ENCODE assay signal across 1 cellular context in the genomic region with DNA sequence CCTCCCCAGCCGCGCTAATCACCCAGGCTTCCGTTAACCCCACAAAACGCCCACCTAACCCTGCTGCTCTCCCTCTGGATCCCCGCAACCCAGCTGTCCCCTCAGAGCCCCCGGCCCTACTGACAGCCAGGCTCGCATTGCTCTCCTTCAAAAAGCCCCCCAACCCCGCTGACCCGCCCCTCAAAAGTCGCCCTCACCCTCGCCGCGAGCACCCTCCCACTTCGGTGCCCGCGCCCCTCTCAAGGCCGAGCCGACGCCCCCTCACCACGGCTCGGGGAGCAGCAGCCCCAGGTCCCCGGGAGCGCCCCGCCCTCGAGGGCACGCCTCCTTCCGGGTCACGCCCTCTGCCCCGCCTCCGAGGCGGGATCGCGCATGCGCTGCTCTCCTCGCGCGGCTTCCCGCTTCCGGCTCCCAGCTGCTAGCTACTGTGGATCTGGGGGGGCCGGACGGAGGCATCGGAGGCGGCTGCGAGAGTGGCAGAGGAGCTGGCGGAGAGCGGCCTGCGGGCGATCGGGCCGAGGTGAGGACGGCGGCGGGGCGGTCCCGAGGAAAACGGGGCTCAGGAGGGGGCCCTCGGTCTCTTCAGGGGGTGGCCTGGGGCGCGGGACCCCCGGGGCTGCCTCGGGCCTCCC.
TF ChIP-seq lines count a peak whose summit lies in the region.

No MANE protein-coding gene starts in this region.

TF ChIP-seq in HepG2, 621 proteins besides CTCF, POLR2A, EP300 and RAD21 (continued from another document and continues in another):
- no peak for TF ChIP-seq AGO2 (optimal IDR thresholded peaks at IDR 0.05; ENCODE audit: low read depth, low read length)
- TF ChIP-seq ETV5 (CRISPR knock-in tag; IDR thresholded peaks at IDR 0.05; ENCODE audit: borderline replicate concordance): peak; percentile 81
- peak; percentile 85; the same call in 1 of the 2 replicates for TF ChIP-seq ZNF501 (CRISPR knock-in tag; IDR thresholded peaks at IDR 0.05)
- no peak for TF ChIP-seq IKZF1 (IDR thresholded peaks at IDR 0.05)
- TF ChIP-seq KLF12 (CRISPR knock-in tag; IDR thresholded peaks at IDR 0.05; ENCODE audit: borderline replicate concordance): no peak
- TF ChIP-seq, protein P1, sequence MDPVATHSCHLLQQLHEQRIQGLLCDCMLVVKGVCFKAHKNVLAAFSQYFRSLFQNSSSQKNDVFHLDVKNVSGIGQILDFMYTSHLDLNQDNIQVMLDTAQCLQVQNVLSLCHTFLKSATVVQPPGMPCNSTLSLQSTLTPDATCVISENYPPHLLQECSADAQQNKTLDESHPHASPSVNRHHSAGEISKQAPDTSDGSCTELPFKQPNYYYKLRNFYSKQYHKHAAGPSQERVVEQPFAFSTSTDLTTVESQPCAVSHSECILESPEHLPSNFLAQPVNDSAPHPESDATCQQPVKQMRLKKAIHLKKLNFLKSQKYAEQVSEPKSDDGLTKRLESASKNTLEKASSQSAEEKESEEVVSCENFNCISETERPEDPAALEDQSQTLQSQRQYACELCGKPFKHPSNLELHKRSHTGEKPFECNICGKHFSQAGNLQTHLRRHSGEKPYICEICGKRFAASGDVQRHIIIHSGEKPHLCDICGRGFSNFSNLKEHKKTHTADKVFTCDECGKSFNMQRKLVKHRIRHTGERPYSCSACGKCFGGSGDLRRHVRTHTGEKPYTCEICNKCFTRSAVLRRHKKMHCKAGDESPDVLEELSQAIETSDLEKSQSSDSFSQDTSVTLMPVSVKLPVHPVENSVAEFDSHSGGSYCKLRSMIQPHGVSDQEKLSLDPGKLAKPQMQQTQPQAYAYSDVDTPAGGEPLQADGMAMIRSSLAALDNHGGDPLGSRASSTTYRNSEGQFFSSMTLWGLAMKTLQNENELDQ (CRISPR knock-in tag; IDR thresholded peaks at IDR 0.05; ENCODE audit: borderline replicate concordance): no peak
- TF ChIP-seq, protein P2, sequence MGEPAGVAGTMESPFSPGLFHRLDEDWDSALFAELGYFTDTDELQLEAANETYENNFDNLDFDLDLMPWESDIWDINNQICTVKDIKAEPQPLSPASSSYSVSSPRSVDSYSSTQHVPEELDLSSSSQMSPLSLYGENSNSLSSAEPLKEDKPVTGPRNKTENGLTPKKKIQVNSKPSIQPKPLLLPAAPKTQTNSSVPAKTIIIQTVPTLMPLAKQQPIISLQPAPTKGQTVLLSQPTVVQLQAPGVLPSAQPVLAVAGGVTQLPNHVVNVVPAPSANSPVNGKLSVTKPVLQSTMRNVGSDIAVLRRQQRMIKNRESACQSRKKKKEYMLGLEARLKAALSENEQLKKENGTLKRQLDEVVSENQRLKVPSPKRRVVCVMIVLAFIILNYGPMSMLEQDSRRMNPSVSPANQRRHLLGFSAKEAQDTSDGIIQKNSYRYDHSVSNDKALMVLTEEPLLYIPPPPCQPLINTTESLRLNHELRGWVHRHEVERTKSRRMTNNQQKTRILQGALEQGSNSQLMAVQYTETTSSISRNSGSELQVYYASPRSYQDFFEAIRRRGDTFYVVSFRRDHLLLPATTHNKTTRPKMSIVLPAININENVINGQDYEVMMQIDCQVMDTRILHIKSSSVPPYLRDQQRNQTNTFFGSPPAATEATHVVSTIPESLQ (CRISPR knock-in tag; conservative IDR thresholded peaks at IDR 0.05): no peak
- TF ChIP-seq SAFB2 (CRISPR knock-in tag; IDR thresholded peaks at IDR 0.05; ENCODE audit: borderline replicate concordance, low read depth): peak; percentile 35; the same call in 1 of the 2 replicates
- no peak for TF ChIP-seq JUND (CRISPR knock-in tag; IDR thresholded peaks at IDR 0.05)
- TF ChIP-seq, protein P3, sequence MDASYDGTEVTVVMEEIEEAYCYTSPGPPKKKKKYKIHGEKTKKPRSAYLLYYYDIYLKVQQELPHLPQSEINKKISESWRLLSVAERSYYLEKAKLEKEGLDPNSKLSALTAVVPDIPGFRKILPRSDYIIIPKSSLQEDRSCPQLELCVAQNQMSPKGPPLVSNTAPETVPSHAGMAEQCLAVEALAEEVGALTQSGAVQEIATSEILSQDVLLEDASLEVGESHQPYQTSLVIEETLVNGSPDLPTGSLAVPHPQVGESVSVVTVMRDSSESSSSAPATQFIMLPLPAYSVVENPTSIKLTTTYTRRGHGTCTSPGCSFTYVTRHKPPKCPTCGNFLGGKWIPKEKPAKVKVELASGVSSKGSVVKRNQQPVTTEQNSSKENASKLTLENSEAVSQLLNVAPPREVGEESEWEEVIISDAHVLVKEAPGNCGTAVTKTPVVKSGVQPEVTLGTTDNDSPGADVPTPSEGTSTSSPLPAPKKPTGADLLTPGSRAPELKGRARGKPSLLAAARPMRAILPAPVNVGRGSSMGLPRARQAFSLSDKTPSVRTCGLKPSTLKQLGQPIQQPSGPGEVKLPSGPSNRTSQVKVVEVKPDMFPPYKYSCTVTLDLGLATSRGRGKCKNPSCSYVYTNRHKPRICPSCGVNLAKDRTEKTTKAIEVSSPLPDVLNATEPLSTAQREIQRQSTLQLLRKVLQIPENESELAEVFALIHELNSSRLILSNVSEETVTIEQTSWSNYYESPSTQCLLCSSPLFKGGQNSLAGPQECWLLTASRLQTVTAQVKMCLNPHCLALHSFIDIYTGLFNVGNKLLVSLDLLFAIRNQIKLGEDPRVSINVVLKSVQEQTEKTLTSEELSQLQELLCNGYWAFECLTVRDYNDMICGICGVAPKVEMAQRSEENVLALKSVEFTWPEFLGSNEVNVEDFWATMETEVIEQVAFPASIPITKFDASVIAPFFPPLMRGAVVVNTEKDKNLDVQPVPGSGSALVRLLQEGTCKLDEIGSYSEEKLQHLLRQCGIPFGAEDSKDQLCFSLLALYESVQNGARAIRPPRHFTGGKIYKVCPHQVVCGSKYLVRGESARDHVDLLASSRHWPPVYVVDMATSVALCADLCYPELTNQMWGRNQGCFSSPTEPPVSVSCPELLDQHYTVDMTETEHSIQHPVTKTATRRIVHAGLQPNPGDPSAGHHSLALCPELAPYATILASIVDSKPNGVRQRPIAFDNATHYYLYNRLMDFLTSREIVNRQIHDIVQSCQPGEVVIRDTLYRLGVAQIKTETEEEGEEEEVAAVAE (CRISPR knock-in tag; IDR thresholded peaks at IDR 0.05; ENCODE audit: borderline replicate concordance): no peak
- TF ChIP-seq FOXK1 (CRISPR knock-in tag; IDR thresholded peaks at IDR 0.05; ENCODE audit: borderline replicate concordance, low read depth): peak; percentile 73; the same call in 1 of the 2 replicates
- no peak for TF ChIP-seq ZNF3 (CRISPR knock-in tag; IDR thresholded peaks at IDR 0.05)
- peak; percentile 81 for TF ChIP-seq PHF8 (CRISPR knock-in tag; IDR thresholded peaks at IDR 0.05)
- TF ChIP-seq, protein P4, sequence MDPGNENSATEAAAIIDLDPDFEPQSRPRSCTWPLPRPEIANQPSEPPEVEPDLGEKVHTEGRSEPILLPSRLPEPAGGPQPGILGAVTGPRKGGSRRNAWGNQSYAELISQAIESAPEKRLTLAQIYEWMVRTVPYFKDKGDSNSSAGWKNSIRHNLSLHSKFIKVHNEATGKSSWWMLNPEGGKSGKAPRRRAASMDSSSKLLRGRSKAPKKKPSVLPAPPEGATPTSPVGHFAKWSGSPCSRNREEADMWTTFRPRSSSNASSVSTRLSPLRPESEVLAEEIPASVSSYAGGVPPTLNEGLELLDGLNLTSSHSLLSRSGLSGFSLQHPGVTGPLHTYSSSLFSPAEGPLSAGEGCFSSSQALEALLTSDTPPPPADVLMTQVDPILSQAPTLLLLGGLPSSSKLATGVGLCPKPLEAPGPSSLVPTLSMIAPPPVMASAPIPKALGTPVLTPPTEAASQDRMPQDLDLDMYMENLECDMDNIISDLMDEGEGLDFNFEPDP (CRISPR knock-in tag; conservative IDR thresholded peaks at IDR 0.05): no peak
- TF ChIP-seq ZNF350 (CRISPR knock-in tag; IDR thresholded peaks at IDR 0.05; ENCODE audit: borderline replicate concordance, low read depth): peak; percentile 76; the same call in 1 of the 2 replicates
- no peak for TF ChIP-seq KDM6A (CRISPR knock-in tag; IDR thresholded peaks at IDR 0.05; ENCODE audit: low read depth)
- TF ChIP-seq, protein P5, sequence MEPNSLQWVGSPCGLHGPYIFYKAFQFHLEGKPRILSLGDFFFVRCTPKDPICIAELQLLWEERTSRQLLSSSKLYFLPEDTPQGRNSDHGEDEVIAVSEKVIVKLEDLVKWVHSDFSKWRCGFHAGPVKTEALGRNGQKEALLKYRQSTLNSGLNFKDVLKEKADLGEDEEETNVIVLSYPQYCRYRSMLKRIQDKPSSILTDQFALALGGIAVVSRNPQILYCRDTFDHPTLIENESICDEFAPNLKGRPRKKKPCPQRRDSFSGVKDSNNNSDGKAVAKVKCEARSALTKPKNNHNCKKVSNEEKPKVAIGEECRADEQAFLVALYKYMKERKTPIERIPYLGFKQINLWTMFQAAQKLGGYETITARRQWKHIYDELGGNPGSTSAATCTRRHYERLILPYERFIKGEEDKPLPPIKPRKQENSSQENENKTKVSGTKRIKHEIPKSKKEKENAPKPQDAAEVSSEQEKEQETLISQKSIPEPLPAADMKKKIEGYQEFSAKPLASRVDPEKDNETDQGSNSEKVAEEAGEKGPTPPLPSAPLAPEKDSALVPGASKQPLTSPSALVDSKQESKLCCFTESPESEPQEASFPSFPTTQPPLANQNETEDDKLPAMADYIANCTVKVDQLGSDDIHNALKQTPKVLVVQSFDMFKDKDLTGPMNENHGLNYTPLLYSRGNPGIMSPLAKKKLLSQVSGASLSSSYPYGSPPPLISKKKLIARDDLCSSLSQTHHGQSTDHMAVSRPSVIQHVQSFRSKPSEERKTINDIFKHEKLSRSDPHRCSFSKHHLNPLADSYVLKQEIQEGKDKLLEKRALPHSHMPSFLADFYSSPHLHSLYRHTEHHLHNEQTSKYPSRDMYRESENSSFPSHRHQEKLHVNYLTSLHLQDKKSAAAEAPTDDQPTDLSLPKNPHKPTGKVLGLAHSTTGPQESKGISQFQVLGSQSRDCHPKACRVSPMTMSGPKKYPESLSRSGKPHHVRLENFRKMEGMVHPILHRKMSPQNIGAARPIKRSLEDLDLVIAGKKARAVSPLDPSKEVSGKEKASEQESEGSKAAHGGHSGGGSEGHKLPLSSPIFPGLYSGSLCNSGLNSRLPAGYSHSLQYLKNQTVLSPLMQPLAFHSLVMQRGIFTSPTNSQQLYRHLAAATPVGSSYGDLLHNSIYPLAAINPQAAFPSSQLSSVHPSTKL (CRISPR knock-in tag; IDR thresholded peaks at IDR 0.05): peak; percentile 29; the same call in 1 of the 2 replicates
- TF ChIP-seq ZSCAN20 (CRISPR knock-in tag; IDR thresholded peaks at IDR 0.05; ENCODE audit: borderline replicate concordance): no peak
- TF ChIP-seq ZNF230 (CRISPR knock-in tag; IDR thresholded peaks at IDR 0.05): no peak
- peak; percentile 63; the same call in 1 of the 2 replicates for TF ChIP-seq ZNF607 (CRISPR knock-in tag; IDR thresholded peaks at IDR 0.05; ENCODE audit: borderline replicate concordance)
- TF ChIP-seq JDP2 (CRISPR knock-in tag; IDR thresholded peaks at IDR 0.05; ENCODE audit: borderline replicate concordance): no peak
- TF ChIP-seq ZNF547 (CRISPR knock-in tag; IDR thresholded peaks at IDR 0.05): no peak
- no peak for TF ChIP-seq KLF6 (CRISPR knock-in tag; IDR thresholded peaks at IDR 0.05)
- TF ChIP-seq ZNF282 (IDR thresholded peaks at IDR 0.05; ENCODE audit: partially characterized antibody): no peak
- TF ChIP-seq ZNF879 (CRISPR knock-in tag; IDR thresholded peaks at IDR 0.05): no peak
- no peak for TF ChIP-seq STAG1 (CRISPR knock-in tag; IDR thresholded peaks at IDR 0.05)
- no peak for TF ChIP-seq HNRNPL (IDR thresholded peaks at IDR 0.05; ENCODE audit: low read depth, low read length)
- TF ChIP-seq KDM4B (CRISPR knock-in tag; IDR thresholded peaks at IDR 0.05): peak; percentile 49; the same call in 1 of the 2 replicates
- peak; percentile 97 for TF ChIP-seq SP5 (CRISPR knock-in tag; IDR thresholded peaks at IDR 0.05; ENCODE audit: borderline replicate concordance, low read depth)
- TF ChIP-seq TARDBP (CRISPR knock-in tag; IDR thresholded peaks at IDR 0.05): peak; percentile 19; the same call in 1 of the 2 replicates
- peak; percentile 72 for TF ChIP-seq POLR2AphosphoS5 (IDR thresholded peaks at IDR 0.05; ENCODE audit: low read depth, low read length)
- TF ChIP-seq, protein P6, sequence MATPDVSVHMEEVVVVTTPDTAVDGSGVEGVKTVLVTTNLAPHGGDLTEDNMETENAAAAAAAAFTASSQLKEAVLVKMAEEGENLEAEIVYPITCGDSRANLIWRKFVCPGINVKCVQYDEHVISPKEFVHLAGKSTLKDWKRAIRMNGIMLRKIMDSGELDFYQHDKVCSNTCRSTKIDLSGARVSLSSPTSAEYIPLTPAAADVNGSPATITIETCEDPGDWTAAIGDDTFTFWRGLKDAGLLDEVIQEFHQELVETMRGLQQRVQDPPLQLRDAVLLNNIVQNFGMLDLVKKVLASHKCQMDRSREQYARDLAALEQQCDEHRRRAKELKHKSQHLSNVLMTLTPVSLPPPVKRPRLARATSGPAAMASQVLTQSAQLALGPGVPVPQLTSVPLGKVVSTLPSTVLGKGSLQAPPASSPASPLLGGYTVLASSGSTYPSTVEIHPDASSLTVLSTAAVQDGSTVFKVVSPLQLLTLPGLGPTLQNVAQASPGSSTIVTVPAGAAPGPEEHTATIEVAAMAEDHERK (CRISPR knock-in tag; IDR thresholded peaks at IDR 0.05; ENCODE audit: low read depth): no peak
- no peak for TF ChIP-seq TBP (CRISPR knock-in tag; IDR thresholded peaks at IDR 0.05)
- no peak for TF ChIP-seq ZNF138 (CRISPR knock-in tag; IDR thresholded peaks at IDR 0.05; ENCODE audit: low read depth)
- no peak; the same call in 1 of the 2 replicates for TF ChIP-seq ZNF205 (CRISPR knock-in tag; IDR thresholded peaks at IDR 0.05)
- no peak for TF ChIP-seq SMC3 (IDR thresholded peaks at IDR 0.05; ENCODE audit: low read length)
- TF ChIP-seq SAP130 (CRISPR knock-in tag; IDR thresholded peaks at IDR 0.05; ENCODE audit: low read depth): peak; percentile 95
- no peak for TF ChIP-seq CBX2 (IDR thresholded peaks at IDR 0.05; ENCODE audit: low read depth, low read length)
- TF ChIP-seq CBX2 (CRISPR knock-in tag; IDR thresholded peaks at IDR 0.05; ENCODE audit: low read depth): no peak
- peak; percentile 67 for TF ChIP-seq DR1 (CRISPR knock-in tag; IDR thresholded peaks at IDR 0.05)
- no peak for TF ChIP-seq ZNF678 (CRISPR knock-in tag; IDR thresholded peaks at IDR 0.05)
- TF ChIP-seq TCF7 (IDR thresholded peaks at IDR 0.05; ENCODE audit: low read depth): no peak
- TF ChIP-seq, protein P7, sequence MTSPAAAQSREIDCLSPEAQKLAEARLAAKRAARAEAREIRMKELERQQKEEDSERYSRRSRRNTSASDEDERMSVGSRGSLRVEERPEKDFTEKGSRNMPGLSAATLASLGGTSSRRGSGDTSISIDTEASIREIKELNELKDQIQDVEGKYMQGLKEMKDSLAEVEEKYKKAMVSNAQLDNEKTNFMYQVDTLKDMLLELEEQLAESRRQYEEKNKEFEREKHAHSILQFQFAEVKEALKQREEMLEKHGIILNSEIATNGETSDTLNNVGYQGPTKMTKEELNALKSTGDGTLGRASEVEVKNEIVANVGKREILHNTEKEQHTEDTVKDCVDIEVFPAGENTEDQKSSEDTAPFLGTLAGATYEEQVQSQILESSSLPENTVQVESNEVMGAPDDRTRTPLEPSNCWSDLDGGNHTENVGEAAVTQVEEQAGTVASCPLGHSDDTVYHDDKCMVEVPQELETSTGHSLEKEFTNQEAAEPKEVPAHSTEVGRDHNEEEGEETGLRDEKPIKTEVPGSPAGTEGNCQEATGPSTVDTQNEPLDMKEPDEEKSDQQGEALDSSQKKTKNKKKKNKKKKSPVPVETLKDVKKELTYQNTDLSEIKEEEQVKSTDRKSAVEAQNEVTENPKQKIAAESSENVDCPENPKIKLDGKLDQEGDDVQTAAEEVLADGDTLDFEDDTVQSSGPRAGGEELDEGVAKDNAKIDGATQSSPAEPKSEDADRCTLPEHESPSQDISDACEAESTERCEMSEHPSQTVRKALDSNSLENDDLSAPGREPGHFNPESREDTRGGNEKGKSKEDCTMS (CRISPR knock-in tag; conservative IDR thresholded peaks at IDR 0.05): no peak
